In the genomic region with DNA sequence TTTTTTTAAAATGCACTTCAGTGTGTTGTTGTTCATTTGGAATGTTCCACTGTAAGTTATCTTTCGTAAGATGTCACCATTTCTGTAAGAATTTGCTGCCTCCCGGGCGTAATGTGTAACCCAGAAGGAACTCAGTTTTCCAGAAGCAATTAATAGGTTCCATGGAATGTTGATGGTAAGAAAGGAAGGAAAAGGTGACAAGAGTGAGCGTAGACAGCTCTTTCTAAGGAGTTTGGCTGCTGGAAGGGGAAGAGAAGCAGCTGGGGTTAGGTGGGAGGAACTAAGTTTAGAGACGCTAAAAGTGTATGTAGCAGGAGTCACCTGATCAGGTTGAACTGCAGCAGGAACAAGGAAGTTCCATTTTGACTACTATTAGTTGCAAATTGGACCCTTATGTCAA, we compare ENCODE assay signal across 9 cellular contexts. TPM values are rescaled to one million over a fixed set of nuclear protein-coding genes. Genes with fewer than 3 reads are reported as not detected.
DNase-seq lines count a peak whose midpoint lies in the region; ATAC-seq and TF ChIP-seq lines count a peak whose summit lies in the region.
"Had no signal": no experiment of that assay in that cellular context is flagged by ENCODE, and none has a peak within 500 bp of the region (broad histone marks: within the 10 kb centered on the region; RNA-seq: fewer than 3 reads in every experiment).

No MANE protein-coding gene starts in this region.

- H3K4me3 Mint-ChIP-seq in activated T-helper 17 cell treated with anti-CD3 and anti-CD28 coated beads, Interleukin-2, amount 50 U/mL, for 72 hours = peak overlapping the region; percentile 67

- H3K27me3 ChIP-seq in BJ (ENCODE audit: control insufficient read depth, insufficient read depth, low read length) (no peaks in the 10 kb centered on the region), mucosa of rectum (ENCODE audit: control insufficient read depth in 2 of 2, insufficient read depth in 2 of 2, low read length in 2 of 2) (peaks cover 0 to 3% of the 10 kb centered on the region in 2 donors), uterus (no peaks in the 10 kb centered on the region)

- H3K4me3 ChIP-seq in BJ (ENCODE audit: low read depth, low read length) (peak overlapping the region; percentile 28; the same call in 1 of the 2 replicates), mucosa of rectum (ENCODE audit: low read length in 2 of 2) (peak overlapping the region; percentile 28 to 60), uterus (no peak overlapping the region)

- H3K36me3 ChIP-seq in BJ (ENCODE audit: control insufficient read depth, insufficient read depth, low read length) (no peaks in the 10 kb centered on the region), mucosa of rectum (ENCODE audit: control insufficient read depth in 2 of 2, insufficient read depth in 2 of 2, low read length in 2 of 2) (no peaks in the 10 kb centered on the region), uterus (no peaks in the 10 kb centered on the region)

- DNase-seq in BJ (ENCODE audit: low read depth) = no peak
- no peak for DNase-seq in NCI-H2196 treated with DMSO at 0.1 percent for 48 hours (lab: John Stamatoyannopoulos, UW; ENCODE audit: unreplicated experiment)
- DNase-seq in occipital lobe (lab: John Stamatoyannopoulos, UW) = no peak
- no peak for DNase-seq in HK-2 (ENCODE audit: unreplicated experiment)
- DNase-seq in uterus = no peak

- no peaks in the 10 kb centered on the region for H3K9me3 Mint-ChIP-seq in activated T-helper 17 cell treated with anti-CD3 and anti-CD28 coated beads, Interleukin-2, amount 50 U/mL, for 72 hours

- H3K4me1 ChIP-seq in mucosa of rectum (ENCODE audit: control insufficient read depth in 2 of 2, insufficient read depth in 2 of 2, low read length in 2 of 2) (peaks cover 3 to 4% of the 10 kb centered on the region in 2 donors), uterus (no peaks in the 10 kb centered on the region)

- no peaks in the 10 kb centered on the region for H3K36me3 Mint-ChIP-seq in activated T-helper 17 cell treated with anti-CD3 and anti-CD28 coated beads, Interleukin-2, amount 50 U/mL, for 72 hours (ENCODE audit: low read depth)

- no peaks in the 10 kb centered on the region for H3K9me3 ChIP-seq in mucosa of rectum (ENCODE audit: control insufficient read depth in 2 of 2, low read length in 2 of 2)
- H3K9me3 ChIP-seq in uterus = no peaks in the 10 kb centered on the region

- CTCF ChIA-PET in BJ (lab: Yijun Ruan, JAX) = interaction anchor here (1.0 to 2.4 kb wide), 4 partner anchors 11 to 17 kb away, joined by 3 to 6 read pairs (median 4); no protein-coding TSS in a partner anchor

- no peaks in the 10 kb centered on the region for H3K4me1 Mint-ChIP-seq in activated T-helper 17 cell treated with anti-CD3 and anti-CD28 coated beads, Interleukin-2, amount 50 U/mL, for 72 hours

- no peaks in the 10 kb centered on the region for H3K27me3 Mint-ChIP-seq in activated T-helper 17 cell treated with anti-CD3 and anti-CD28 coated beads, Interleukin-2, amount 50 U/mL, for 72 hours

- POLR2A ChIA-PET in BJ (lab: Charles Lee) = no interaction called here

- H3K9ac ChIP-seq in mucosa of rectum (ENCODE audit: low read depth in 1 of 2, low read length in 2 of 2) = no peak overlapping the region

- peak overlapping the region; percentile 92 for H3K27ac Mint-ChIP-seq in activated T-helper 17 cell treated with anti-CD3 and anti-CD28 coated beads, Interleukin-2, amount 50 U/mL, for 72 hours

- H3K27ac ChIP-seq in mucosa of rectum (ENCODE audit: low read depth in 2 of 2, low read length in 2 of 2) = peak overlapping the region; percentile 41 to 58
- H3K27ac ChIP-seq in uterus = no peak overlapping the region

- no peak for TF ChIP-seq CTCF in BJ (IDR thresholded peaks at IDR 0.05; ENCODE audit: insufficient read depth, low read depth, low read length)
- no peak for TF ChIP-seq CTCF in uterus (IDR thresholded peaks at IDR 0.05)

- intact Hi-C loops in uterus (cut with DNase I; ENCODE audit: low total_unique reads) = no loop called here

- TF ChIP-seq POLR2A in uterus (IDR thresholded peaks at IDR 0.05) = no peak

- ATAC-seq in HG02973 (IDR thresholded peaks at IDR 0.05; ENCODE audit: unreplicated experiment) = peak; percentile 38
- peak; percentile 31 for ATAC-seq in activated T-helper 17 cell treated with anti-CD3 and anti-CD28 coated beads, Interleukin-2, amount 50 U/mL, for 72 hours (replicated peaks)

RNA-seq across cellular contexts. Expression of a gene that starts 35.9 kb away (rescaled TPM):
- not detected in 2 replicates for polyA plus RNA-seq in BJ (2011; rRNA removed)
- not detected in 2 replicates for polyA minus RNA-seq in BJ (2011; rRNA and poly(A)+ RNA removed)
- total RNA-seq in activated T-helper 17 cell treated with anti-CD3 and anti-CD28 coated beads, Interleukin-2, amount 50 U/mL, for 72 hours = under 1 TPM; 0.13 to 0.17 TPM
- total RNA-seq in occipital lobe (3.0 TPM), uterus (under 1 TPM in 1 of 4 donors, not detected in 3; 0.07 TPM)
- total RNA-seq: fibroblast of villous mesenchyme had no signal

Comparison
In these comparisons a context has a peak if more than half of its experiments do, and no peak if none do; other contexts are left out.
1. H3K4me3 ChIP-seq: peak in BJ (single experiment) and mucosa of rectum (2 of 2); none in uterus (0 of 2).
2. H3K27ac ChIP-seq: peak in mucosa of rectum (2 of 2); none in uterus (0 of 2).